1 cellular context compared by ENCODE assay signal in genomic region chr3:49093853-49094767, GRCh38.
A peak's percentile ranks its signal among the peaks of the same experiment; 100 is the strongest.
TF ChIP-seq lines count a peak whose summit lies in the region.

A gene with protein sequence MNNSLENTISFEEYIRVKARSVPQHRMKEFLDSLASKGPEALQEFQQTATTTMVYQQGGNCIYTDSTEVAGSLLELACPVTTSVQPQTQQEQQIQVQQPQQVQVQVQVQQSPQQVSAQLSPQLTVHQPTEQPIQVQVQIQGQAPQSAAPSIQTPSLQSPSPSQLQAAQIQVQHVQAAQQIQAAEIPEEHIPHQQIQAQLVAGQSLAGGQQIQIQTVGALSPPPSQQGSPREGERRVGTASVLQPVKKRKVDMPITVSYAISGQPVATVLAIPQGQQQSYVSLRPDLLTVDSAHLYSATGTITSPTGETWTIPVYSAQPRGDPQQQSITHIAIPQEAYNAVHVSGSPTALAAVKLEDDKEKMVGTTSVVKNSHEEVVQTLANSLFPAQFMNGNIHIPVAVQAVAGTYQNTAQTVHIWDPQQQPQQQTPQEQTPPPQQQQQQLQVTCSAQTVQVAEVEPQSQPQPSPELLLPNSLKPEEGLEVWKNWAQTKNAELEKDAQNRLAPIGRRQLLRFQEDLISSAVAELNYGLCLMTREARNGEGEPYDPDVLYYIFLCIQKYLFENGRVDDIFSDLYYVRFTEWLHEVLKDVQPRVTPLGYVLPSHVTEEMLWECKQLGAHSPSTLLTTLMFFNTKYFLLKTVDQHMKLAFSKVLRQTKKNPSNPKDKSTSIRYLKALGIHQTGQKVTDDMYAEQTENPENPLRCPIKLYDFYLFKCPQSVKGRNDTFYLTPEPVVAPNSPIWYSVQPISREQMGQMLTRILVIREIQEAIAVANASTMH (minus strand): TSS chr3:49094071. CDS start chr3:49077017, 17,054 bp downstream.

TF ChIP-seq in A549, 52 proteins besides CTCF, POLR2A, EP300 and RAD21 (continued from another document):
- TF ChIP-seq BCL3 (IDR thresholded peaks at IDR 0.05) (peak; percentile 78; the same call in 2 of the 3 replicates), TFCP2L1 (CRISPR knock-in tag; IDR thresholded peaks at IDR 0.05) (no peak), HOXB13 (CRISPR knock-in tag; IDR thresholded peaks at IDR 0.05; ENCODE audit: low read depth) (no peak), CHD2 (IDR thresholded peaks at IDR 0.05; ENCODE audit: low read length, partially characterized antibody) (peak; percentile 100), PHF8 (IDR thresholded peaks at IDR 0.05; ENCODE audit: borderline replicate concordance, low read depth) (peak; percentile 32; the same call in 1 of the 2 replicates), CBX2 (IDR thresholded peaks at IDR 0.05; ENCODE audit: borderline replicate concordance, low read depth) (no peak), SREBF2 (IDR thresholded peaks at IDR 0.05) (no peak), MAX (IDR thresholded peaks at IDR 0.05) (peak; percentile 89)
